1 cellular context compared by ENCODE assay signal in genomic region chr3:53794597-53794996, GRCh38.
A peak's percentile ranks its signal among the peaks of the same experiment; 100 is the strongest.
TF ChIP-seq lines count a peak whose summit lies in the region.

No MANE protein-coding gene starts in this region.

TF ChIP-seq in HepG2, 621 proteins besides CTCF, POLR2A, EP300 and RAD21:
- peak; percentile 87 for TF ChIP-seq ATF7 (IDR thresholded peaks at IDR 0.05)
- no peak for TF ChIP-seq ATF7 (CRISPR knock-in tag; IDR thresholded peaks at IDR 0.05)
- TF ChIP-seq ZEB1 (IDR thresholded peaks at IDR 0.05; ENCODE audit: insufficient replicate concordance, low read depth), result no peak
